ENCODE assay signal across 8 cellular contexts in the genomic region with DNA sequence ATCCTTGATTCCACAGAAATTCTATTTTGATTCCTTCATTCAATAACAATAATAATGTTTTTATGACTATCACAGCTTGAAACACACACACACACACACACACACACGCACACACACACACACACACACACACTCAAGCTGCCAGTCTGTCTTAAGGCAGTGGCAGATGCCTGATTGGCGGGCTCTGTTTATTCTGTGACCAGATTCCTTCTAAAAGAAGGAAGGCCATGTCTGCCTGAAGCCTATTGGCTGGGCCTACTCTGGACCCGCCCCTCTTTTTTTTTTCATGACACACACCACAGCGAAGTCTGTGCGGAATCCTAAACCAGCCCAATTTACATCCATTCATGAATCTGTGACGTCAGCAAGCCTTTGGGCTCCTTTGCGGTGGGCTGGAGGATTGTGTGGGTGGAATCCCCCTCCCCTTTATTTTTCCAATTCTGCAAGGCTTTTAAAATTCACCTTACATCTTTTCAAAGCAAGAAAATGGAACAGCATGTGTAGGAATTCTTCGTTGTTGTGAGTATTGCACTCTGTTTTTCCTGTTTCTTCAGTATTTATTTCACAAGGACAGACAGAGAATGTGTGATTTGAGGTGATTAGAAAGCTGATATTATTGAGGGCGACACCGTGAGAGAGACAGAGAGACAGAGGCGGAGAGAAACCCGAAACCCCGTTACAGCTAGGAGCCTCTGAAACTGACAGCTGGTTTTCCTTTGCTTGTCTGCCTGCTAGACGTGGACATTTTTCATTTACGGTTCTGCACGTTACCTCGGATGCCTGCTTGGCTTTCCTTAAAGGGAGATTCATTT. TPM values are rescaled to one million over a fixed set of nuclear protein-coding genes. Genes with fewer than 3 reads are reported as not detected.
A peak's percentile ranks its signal among the peaks of the same experiment; 100 is the strongest.
DNase-seq lines count a peak whose midpoint lies in the region; ATAC-seq and TF ChIP-seq lines count a peak whose summit lies in the region.

A gene with protein sequence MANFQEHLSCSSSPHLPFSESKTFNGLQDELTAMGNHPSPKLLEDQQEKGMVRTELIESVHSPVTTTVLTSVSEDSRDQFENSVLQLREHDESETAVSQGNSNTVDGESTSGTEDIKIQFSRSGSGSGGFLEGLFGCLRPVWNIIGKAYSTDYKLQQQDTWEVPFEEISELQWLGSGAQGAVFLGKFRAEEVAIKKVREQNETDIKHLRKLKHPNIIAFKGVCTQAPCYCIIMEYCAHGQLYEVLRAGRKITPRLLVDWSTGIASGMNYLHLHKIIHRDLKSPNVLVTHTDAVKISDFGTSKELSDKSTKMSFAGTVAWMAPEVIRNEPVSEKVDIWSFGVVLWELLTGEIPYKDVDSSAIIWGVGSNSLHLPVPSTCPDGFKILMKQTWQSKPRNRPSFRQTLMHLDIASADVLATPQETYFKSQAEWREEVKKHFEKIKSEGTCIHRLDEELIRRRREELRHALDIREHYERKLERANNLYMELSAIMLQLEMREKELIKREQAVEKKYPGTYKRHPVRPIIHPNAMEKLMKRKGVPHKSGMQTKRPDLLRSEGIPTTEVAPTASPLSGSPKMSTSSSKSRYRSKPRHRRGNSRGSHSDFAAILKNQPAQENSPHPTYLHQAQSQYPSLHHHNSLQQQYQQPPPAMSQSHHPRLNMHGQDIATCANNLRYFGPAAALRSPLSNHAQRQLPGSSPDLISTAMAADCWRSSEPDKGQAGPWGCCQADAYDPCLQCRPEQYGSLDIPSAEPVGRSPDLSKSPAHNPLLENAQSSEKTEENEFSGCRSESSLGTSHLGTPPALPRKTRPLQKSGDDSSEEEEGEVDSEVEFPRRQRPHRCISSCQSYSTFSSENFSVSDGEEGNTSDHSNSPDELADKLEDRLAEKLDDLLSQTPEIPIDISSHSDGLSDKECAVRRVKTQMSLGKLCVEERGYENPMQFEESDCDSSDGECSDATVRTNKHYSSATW (plus strand): TSS at position 287 of the 812 bp plus-strand sequence. CDS start 65,446 bp downstream, outside the sequence.

- peak; percentile 97 for ATAC-seq in GM18909 (IDR thresholded peaks at IDR 0.05; ENCODE audit: poor library complexity, unreplicated experiment)
- peak; percentile 98 for ATAC-seq in HG03108 (IDR thresholded peaks at IDR 0.05; ENCODE audit: unreplicated experiment)
- ATAC-seq in stimulated activated naive CD8-positive, alpha-beta T cell treated with anti-CD3 and anti-CD28 coated beads, Interleukin-15, Interleukin-2, amounts not matched to agents 100 U/mL and 50 U/mL, for 24 hours: peak; percentile 94

- peak within 1 kb of the TSS; percentile 45 to 63 (median 50) for H3K4me3 ChIP-seq in BLaER1 treated with 17β-estradiol and CSF1 and Interleukin-3, amounts not matched to agents 10 nM and 100 nM
- H3K4me3 ChIP-seq in epithelial cell of proximal tubule (ENCODE audit: low read depth, low read length): peak within 1 kb of the TSS; percentile 58

- no peak for TF ChIP-seq CTCF in epithelial cell of proximal tubule (conservative IDR thresholded peaks at IDR 0.05; ENCODE audit: low read depth, low read length)

- no peaks in the 10 kb centered on the region for H4K20me1 ChIP-seq in BLaER1 treated with 17β-estradiol and CSF1 and Interleukin-3, amounts not matched to agents 10 nM and 100 nM

- no peaks in the 10 kb centered on the region for H3K9me3 ChIP-seq in BLaER1 treated with 17β-estradiol and CSF1 and Interleukin-3, amounts not matched to agents 10 nM and 100 nM (replicated peaks in 1 of 11)

- H3K36me3 ChIP-seq in BLaER1 treated with 17β-estradiol and CSF1 and Interleukin-3, amounts not matched to agents 10 nM and 100 nM: no peaks in the 10 kb centered on the region

- H3K27me3 ChIP-seq in BLaER1 treated with 17β-estradiol and CSF1 and Interleukin-3, amounts not matched to agents 10 nM and 100 nM: peaks cover 15 to 23% (median 16%) of the 10 kb centered on the region in 11 experiments

- H3K4me2 ChIP-seq in BLaER1 treated with 17β-estradiol and CSF1 and Interleukin-3, amounts not matched to agents 10 nM and 100 nM: peak within 1 kb of the TSS; percentile 58 to 84 (median 72)

- H3K27ac ChIP-seq in BLaER1 treated with 17β-estradiol and CSF1 and Interleukin-3, amounts not matched to agents 10 nM and 100 nM: no peak within 1 kb of the TSS

- H3K9ac ChIP-seq in BLaER1 treated with 17β-estradiol and CSF1 and Interleukin-3, amounts not matched to agents 10 nM and 100 nM: peak within 1 kb of the TSS in 7 of 11 experiments; percentile 4 to 59 (median 32); a peak in 9 of 22 replicates

- DNase-seq in NCI-H2171 (lab: John Stamatoyannopoulos, UW): peak; percentile 96
- DNase-seq in activated CD4-positive, alpha-beta T cell treated with anti-CD3 and anti-CD28 coated beads, Interleukin-2, amount 50 U/mL, for 48 hours: peak; percentile 20 to 41
- DNase-seq in epithelial cell of proximal tubule (ENCODE audit: low read depth): peak; percentile 79
- DNase-seq in mesenteric fat pad (ENCODE audit: low spot score): no peak
- DNase-seq in stimulated activated naive CD8-positive, alpha-beta T cell treated with anti-CD3 and anti-CD28 coated beads, Interleukin-15, Interleukin-2, amounts not matched to agents 100 U/mL and 50 U/mL, for 24 hours: peak; percentile 29

- peaks cover 0 to 9% (median 2%) of the 10 kb centered on the region in 10 experiments; a peak in 6 of 20 replicates for H3K4me1 ChIP-seq in BLaER1 treated with 17β-estradiol and CSF1 and Interleukin-3, amounts not matched to agents 10 nM and 100 nM

RNA-seq across cellular contexts. Expression of the gene that starts here (rescaled TPM):
- total RNA-seq in epithelial cell of proximal tubule (14.5 and 20.0 TPM in 2 replicates), mesenteric fat pad (23.7 TPM)
